14 cellular contexts compared by ENCODE assay signal in the genomic region with DNA sequence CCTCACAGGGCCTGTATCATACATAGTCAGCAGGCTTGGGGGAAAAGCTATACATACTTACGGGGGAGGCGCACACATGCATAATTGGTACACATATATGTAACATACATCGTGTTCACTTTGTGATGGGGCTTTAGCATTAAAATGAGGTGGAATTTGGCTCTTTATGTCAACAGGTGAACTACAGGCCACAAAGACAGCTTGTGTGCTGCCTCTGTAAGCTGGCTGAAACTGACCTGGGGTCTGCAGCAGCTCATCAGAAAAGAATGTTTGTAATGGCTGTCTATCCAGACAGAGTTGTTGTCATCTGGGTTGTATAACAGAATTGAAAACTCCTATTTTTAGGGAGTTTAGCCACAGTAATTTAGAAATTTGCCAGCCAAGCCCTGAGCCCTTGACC. TPM values are rescaled to one million over a fixed set of nuclear protein-coding genes. Genes with fewer than 3 reads are reported as not detected.
DNase-seq lines count a peak whose midpoint lies in the region; ATAC-seq, FAIRE-seq and TF ChIP-seq lines count a peak whose summit lies in the region.
"Had no signal": no experiment of that assay in that cellular context is flagged by ENCODE, and none has a peak within 500 bp of the region (broad histone marks: within the 10 kb centered on the region; RNA-seq: fewer than 3 reads in every experiment).

No MANE protein-coding gene starts in this region.

- TF ChIP-seq CTCF in HepG2 (CRISPR knock-in tag; IDR thresholded peaks at IDR 0.05): no peak
- TF ChIP-seq CTCF in right lobe of liver (IDR thresholded peaks at IDR 0.05): no peak
- no peak for TF ChIP-seq CTCF in OCI-LY7 (conservative IDR thresholded peaks at IDR 0.05; ENCODE audit: low read length)

- TF ChIP-seq EP300 in HepG2 (IDR thresholded peaks at IDR 0.05; ENCODE audit: low read depth in 2 of 2, low read length in 2 of 2) (no peak), HepG2 (CRISPR knock-in tag; IDR thresholded peaks at IDR 0.05; ENCODE audit: borderline replicate concordance) (no peak)

- CTCF ChIA-PET in HepG2 (lab: Yijun Ruan, JAX; ENCODE audit: low intra/inter-chr PET ratio, low total read pairs) (no interaction called here), OCI-LY7 (lab: Charles Lee; ENCODE audit: unreplicated experiment) (interaction anchor here (0.8 kb wide), 1 partner anchor 43 kb away, joined by 7 read pairs; no protein-coding TSS in a partner anchor)

- H2AFZ ChIP-seq in HepG2 (ENCODE audit: low read length) (no peak overlapping the region), OCI-LY7 (ENCODE audit: low read length) (peak overlapping the region; percentile 75; the same call in 1 of the 2 replicates)

- H3K4me1 ChIP-seq in HepG2 (ENCODE audit: insufficient read depth, low read length) (peaks cover 44% of the 10 kb centered on the region), right lobe of liver (peaks cover 0 to 9% (median 0%) of the 10 kb centered on the region in 4 donors), OCI-LY7 (ENCODE audit: insufficient read depth, low read length, poor library complexity, severe bottlenecking) (peaks cover 10% of the 10 kb centered on the region)

- no peaks in the 10 kb centered on the region for H3K9me3 ChIP-seq in HepG2 (ENCODE audit: low read length)
- no peaks in the 10 kb centered on the region for H3K9me3 ChIP-seq in right lobe of liver
- H3K9me3 ChIP-seq in OCI-LY7 (ENCODE audit: low read length): no peaks in the 10 kb centered on the region
- H3K9me3 ChIP-seq: BLaER1 had no signal

- in situ Hi-C loops in HepG2 (cut with HindIII; ENCODE audit: extremely low pct_ligation_motif_present, low pct_unique_long_range_greater_than_20kb): no loop called here

- POLR2A ChIA-PET in HepG2 (lab: Yijun Ruan, JAX) (interaction anchor here (0.9 to 1.4 kb wide), 3 partner anchors 69 to 294 kb away, joined by 3 to 4 read pairs (median 3); a partner anchor contains a TSS), OCI-LY7 (lab: Charles Lee) (interaction anchor here (0.6 to 1.5 kb wide), 5 partner anchors 8 to 170 kb away, joined by 3 read pairs; no protein-coding TSS in a partner anchor)

- H3K27ac ChIP-seq in HepG2 (ENCODE audit: extremely low read length, insufficient read depth, low read length): peak overlapping the region; percentile 44
- H3K27ac ChIP-seq in right lobe of liver: no peak overlapping the region
- H3K27ac ChIP-seq in OCI-LY7 (ENCODE audit: low read depth, low read length, poor library complexity, severe bottlenecking): no peak overlapping the region
- H3K27ac ChIP-seq: BLaER1 had no signal

- H3K27me3 ChIP-seq in HepG2 (ENCODE audit: control insufficient read depth in 1 of 2, insufficient read depth in 2 of 2, low read length in 2 of 2): no peaks in the 10 kb centered on the region
- peaks cover under 1% of the 10 kb centered on the region in 2 donors for H3K27me3 ChIP-seq in right lobe of liver

- H4K20me1 ChIP-seq in HepG2 (ENCODE audit: insufficient read depth, low read length) (no peaks in the 10 kb centered on the region), OCI-LY7 (ENCODE audit: insufficient read depth, low read length) (no peaks in the 10 kb centered on the region)
- H4K20me1 ChIP-seq: BLaER1 had no signal

- WGBS in HepG2 (ENCODE audit: low lambda C conversion rate): 69% methylated on average over 3 of the region's 3 CpGs
- WGBS in right lobe of liver (ENCODE audit: insufficient coverage, low coverage, low lambda C conversion rate, missing lambda C conversion rate): 82% methylated on average over 3 of the region's 3 CpGs

- no peaks in the 10 kb centered on the region for H3K9me2 ChIP-seq in OCI-LY7 (ENCODE audit: insufficient read depth, low read length)

- peaks cover 3% of the 10 kb centered on the region for H3K79me2 ChIP-seq in HepG2 (ENCODE audit: insufficient read depth, low read length)
- no peaks in the 10 kb centered on the region for H3K79me2 ChIP-seq in OCI-LY7 (ENCODE audit: insufficient read depth, low read depth, low read length)

- TF ChIP-seq POLR2A in HepG2 (IDR thresholded peaks at IDR 0.05; ENCODE audit: insufficient read depth in 1 of 2, low read depth in 2 of 2, low read length in 2 of 2): no peak
- TF ChIP-seq POLR2A in right lobe of liver (IDR thresholded peaks at IDR 0.05): no peak

- no peak for ATAC-seq in HepG2
- no peak for ATAC-seq in right lobe of liver
- ATAC-seq in HG03571 (IDR thresholded peaks at IDR 0.05; ENCODE audit: unreplicated experiment): no peak
- no peak for ATAC-seq in GM19328 (IDR thresholded peaks at IDR 0.05; ENCODE audit: unreplicated experiment)

- DNase-seq in HepG2 (ENCODE audit: low spot score) (peak; percentile 50), right lobe of liver (no peak), OCI-LY7 (ENCODE audit: low spot score) (no peak), islet precursor cell (peak; percentile 69), GM19239 (ENCODE audit: insufficient read length, low spot score) (no peak), ecto neural progenitor cell (ENCODE audit: low spot score) (no peak)
- DNase-seq: 8988T, AML-193, DMS53, GOT3, HCEC 1CT had no signal

- H3K4me2 ChIP-seq in HepG2 (ENCODE audit: low read depth, low read length) (peak overlapping the region; percentile 20; the same call in 1 of the 2 replicates), OCI-LY7 (ENCODE audit: low read length) (no peak overlapping the region)
- H3K4me2 ChIP-seq: BLaER1 had no signal

- FAIRE-seq in HepG2 (lab: Jason Lieb, UNC) (no peak), GM19239 (lab: Jason Lieb, UNC) (no peak)

- H3K9ac ChIP-seq in HepG2 (ENCODE audit: insufficient read depth, low read depth, low read length): no peak overlapping the region
- H3K9ac ChIP-seq: BLaER1 had no signal

- H3K36me3 ChIP-seq in HepG2 (replicated peaks in 1 of 2; ENCODE audit: control insufficient read depth in 1 of 2, insufficient read depth in 2 of 2, low read length in 2 of 2): no peaks in the 10 kb centered on the region
- no peaks in the 10 kb centered on the region for H3K36me3 ChIP-seq in right lobe of liver
- no peaks in the 10 kb centered on the region for H3K36me3 ChIP-seq in OCI-LY7 (ENCODE audit: insufficient read depth, low read length)
- H3K36me3 ChIP-seq: BLaER1 had no signal

- TF ChIP-seq RAD21 in HepG2 (CRISPR knock-in tag; IDR thresholded peaks at IDR 0.05): no peak

- no TSS peak for BruUV-seq in HepG2 (replicated peaks; lab: Mats Ljungman, UMichigan)
- BruUV-seq in OCI-LY7 (replicated peaks; lab: Mats Ljungman, UMichigan): no TSS peak

- no peak overlapping the region for H3K4me3 ChIP-seq in HepG2 (replicated peaks in 1 of 3; ENCODE audit: insufficient read depth in 1 of 3, low read depth in 2 of 3, low read length in 3 of 3)
- H3K4me3 ChIP-seq in right lobe of liver: no peak overlapping the region
- no peak overlapping the region for H3K4me3 ChIP-seq in OCI-LY7 (ENCODE audit: low read depth, low read length, poor library complexity, severe bottlenecking)
- H3K4me3 ChIP-seq: BLaER1 had no signal

- intact Hi-C loops in HepG2 (cut with micrococcal nuclease; ENCODE audit: unreplicated experiment): loop anchor here (10.0 kb wide), 1 partner anchor 106 kb away; no protein-coding TSS in a partner anchor
- intact Hi-C loops in right lobe of liver (cut with DNase I): no loop called here
- intact Hi-C loops in OCI-LY7 (cut with micrococcal nuclease; ENCODE audit: unreplicated experiment): loop anchor here (5.0 kb wide), 1 partner anchor 274 kb away; no protein-coding TSS in a partner anchor

TF ChIP-seq in HepG2, 621 proteins besides CTCF, POLR2A, EP300 and RAD21 (continues in another document):
- TF ChIP-seq FOSL2 (CRISPR knock-in tag; IDR thresholded peaks at IDR 0.05) (0 out of 2 replicates have a peak, but pooled peaks have one; percentile 11), SSRP1 (CRISPR knock-in tag; IDR thresholded peaks at IDR 0.05) (no peak), FOXA1 (IDR thresholded peaks at IDR 0.05) (no peak), FOXA1 (CRISPR knock-in tag; IDR thresholded peaks at IDR 0.05) (peak; percentile 38; the same call in 1 of the 2 replicates), RXRB (CRISPR knock-in tag; IDR thresholded peaks at IDR 0.05; ENCODE audit: borderline replicate concordance) (0 out of 2 replicates have a peak, but pooled peaks have one; percentile 33), ZNF382 (CRISPR knock-in tag; IDR thresholded peaks at IDR 0.05; ENCODE audit: borderline replicate concordance) (0 out of 2 replicates have a peak, but pooled peaks have one; percentile 19), RNF2 (conservative IDR thresholded peaks at IDR 0.05; ENCODE audit: low read depth) (no peak), FOXA3 (CRISPR knock-in tag; IDR thresholded peaks at IDR 0.05) (peak; percentile 42; the same call in 1 of the 2 replicates), ZNF747 (CRISPR knock-in tag; IDR thresholded peaks at IDR 0.05; ENCODE audit: borderline replicate concordance) (no peak), RARA (CRISPR knock-in tag; IDR thresholded peaks at IDR 0.05) (peak; percentile 88), ZNF292 (CRISPR knock-in tag; IDR thresholded peaks at IDR 0.05; ENCODE audit: borderline replicate concordance, low read depth) (0 out of 2 replicates have a peak, but pooled peaks have one; percentile 16)

RNA-seq across cellular contexts. Expression of a gene that starts 4.7 kb away (rescaled TPM):
- total RNA-seq in HepG2 (2016; rRNA removed; fragmentation: Illumina TruSeq; extraction: Trizol) (4.8 and 5.2 TPM in 2 replicates), right lobe of liver (under 1 TPM in 1 of 6 experiments, not detected in 5; 0.06 TPM), OCI-LY7 (2022) (0.08 and 0.17 TPM in 2 replicates)
- total RNA-seq in HepG2 (2016; cell fraction: cytosol; rRNA removed; fragmentation: Illumina TruSeq; extraction: Trizol; ENCODE audit: low read depth): 0.44 and 0.71 TPM in 2 replicates
- total RNA-seq in HepG2 (2016; cell fraction: insoluble cytoplasmic fraction; rRNA removed; fragmentation: Illumina TruSeq; extraction: Trizol): 4.2 and 5.9 TPM in 2 replicates
- total RNA-seq in HepG2 (2016; cell fraction: membrane; rRNA removed; fragmentation: Illumina TruSeq; extraction: Trizol): 2.2 and 2.3 TPM in 2 replicates
- total RNA-seq in HepG2 (2016; cell fraction: nucleus; rRNA removed; fragmentation: Illumina TruSeq; extraction: Trizol): 11.7 and 11.8 TPM in 2 replicates
- 2.7 and 2.8 TPM in 2 replicates for polyA plus RNA-seq in HepG2 (2011; rRNA removed)
- 1.7 and 2.1 TPM in 2 replicates for polyA plus RNA-seq in HepG2 (2011; cell fraction: cytosol; rRNA removed)
- 4.4 and 4.7 TPM in 2 replicates for polyA plus RNA-seq in HepG2 (2011; cell fraction: nucleus; rRNA removed)
- 1.6 and 2.1 TPM in 2 replicates for polyA plus RNA-seq in HepG2 (2012)
- polyA plus RNA-seq in HepG2 (2016; cell fraction: cytosol; fragmentation: Illumina TruSeq; extraction: Trizol; ENCODE audit: low read depth): 0.23 and 0.29 TPM in 2 replicates
- polyA plus RNA-seq in HepG2 (2016; cell fraction: insoluble cytoplasmic fraction; fragmentation: Illumina TruSeq; extraction: Trizol; ENCODE audit: low read depth): 2.7 and 3.2 TPM in 2 replicates
- polyA plus RNA-seq in HepG2 (2016; cell fraction: membrane; fragmentation: Illumina TruSeq; extraction: Trizol; ENCODE audit: low read depth): 0.87 and 1.0 TPM in 2 replicates
- 3.4 and 4.0 TPM in 2 replicates for polyA plus RNA-seq in HepG2 (2016; cell fraction: nucleus; fragmentation: Illumina TruSeq; extraction: Trizol; ENCODE audit: insufficient read depth, low read depth)
- 0.07 and 12.2 TPM in 2 replicates for polyA minus RNA-seq in HepG2 (2011; rRNA and poly(A)+ RNA removed; ENCODE audit: low replicate concordance)
- 7.5 and 7.8 TPM in 2 replicates for polyA minus RNA-seq in HepG2 (2011; cell fraction: cytosol; rRNA and poly(A)+ RNA removed)
- polyA minus RNA-seq in HepG2 (2011; cell fraction: nucleus; rRNA and poly(A)+ RNA removed): 22.9 and 23.8 TPM in 2 replicates
- 0.18 and 0.19 TPM in 2 replicates for total RNA-seq in OCI-LY7 (2014; rRNA removed; shearing (Covaris generic))

Comparison
In these comparisons a context has a peak if more than half of its experiments do, and no peak if none do; other contexts are left out.
1. DNase-seq: peak in HepG2 (single experiment) and islet precursor cell (single experiment); none in right lobe of liver (0 of 3), OCI-LY7 (single experiment), GM19239 (single experiment) and ecto neural progenitor cell (single experiment).
2. intact Hi-C loops: an anchor here in HepG2 (10.0 kb wide) and OCI-LY7 (5.0 kb wide); none called in right lobe of liver.